ENCODE assay signal across 20 cellular contexts in the genomic region with DNA sequence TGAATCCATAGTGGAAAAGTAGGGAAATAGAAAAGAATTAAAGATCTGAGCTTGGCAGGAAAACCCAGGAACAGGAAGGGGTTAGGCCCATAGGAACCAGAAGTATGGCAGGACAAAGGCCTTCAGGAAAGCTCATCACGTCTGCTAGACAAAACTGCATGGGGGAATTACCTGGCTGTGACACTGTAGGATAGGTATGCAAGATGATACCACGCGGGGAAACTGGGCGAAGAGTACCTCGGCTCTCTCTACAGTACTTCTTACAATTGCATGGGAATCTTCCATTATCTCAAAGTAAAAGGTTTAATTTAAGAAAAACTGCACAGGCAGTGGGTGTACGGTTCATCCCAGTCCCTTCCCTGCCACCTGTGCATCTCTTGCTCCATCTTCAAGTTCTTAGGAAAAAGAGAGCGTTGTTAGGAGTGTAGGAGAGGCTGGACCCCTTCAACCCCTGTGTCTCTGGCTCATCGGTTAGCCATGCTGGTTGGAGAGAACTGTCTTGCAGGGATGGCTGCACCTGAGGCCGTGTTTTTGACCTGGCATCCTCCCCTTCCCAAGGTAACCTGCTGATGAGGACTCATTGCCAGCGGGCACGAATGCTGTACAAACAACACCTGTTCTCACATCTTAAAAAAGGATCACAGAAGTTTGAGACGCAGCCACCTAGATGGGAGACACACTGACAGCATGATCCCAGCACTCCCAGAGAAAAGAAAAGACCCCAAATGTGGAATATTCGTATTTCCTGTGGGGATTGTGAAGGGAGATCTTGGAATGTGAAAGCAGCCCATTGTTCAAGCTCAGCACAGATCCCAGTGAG.
DNase-seq lines count a peak whose midpoint lies in the region; ATAC-seq, FAIRE-seq and TF ChIP-seq lines count a peak whose summit lies in the region.
"Had no signal": no experiment of that assay in that cellular context is flagged by ENCODE, and none has a peak within 500 bp of the region (broad histone marks: within the 10 kb centered on the region; RNA-seq: fewer than 3 reads in every experiment).

No MANE protein-coding gene starts in this region.

- H3K27ac Mint-ChIP-seq in activated naive CD4-positive, alpha-beta T cell treated with anti-CD3 and anti-CD28 coated beads, Interleukin-2, amount 50 U/mL, for 24 hours = peak overlapping the region; percentile 43
- peak overlapping the region; percentile 63 for H3K27ac Mint-ChIP-seq in WTC11
- H3K27ac Mint-ChIP-seq in activated naive CD8-positive, alpha-beta T cell treated with anti-CD3 and anti-CD28 coated beads for 36 hours = no peak overlapping the region
- H3K27ac Mint-ChIP-seq: HFFc6 had no signal

- DNase-seq in activated naive CD4-positive, alpha-beta T cell (lab: John Stamatoyannopoulos, UW) = no peak
- DNase-seq in WTC11 (ENCODE audit: low spot score) (no peak), iPS-NIHi11 (ENCODE audit: low spot score) (peak; percentile 43), gastrocnemius medialis (no peak), GM12892 (ENCODE audit: insufficient read length) (no peak), GM19240 (ENCODE audit: insufficient read length, low spot score) (no peak)
- DNase-seq in activated naive CD8-positive, alpha-beta T cell treated with anti-CD3 and anti-CD28 coated beads for 36 hours = no peak
- DNase-seq: Caco-2, DMS53, HFFc6, KG1, MM.1S, NCI-H187 treated with DMSO at 0.1 percent for 48 hours, NCI-H2171, NCI-H446 treated with DMSO at 0.1 percent for 48 hours, RPMI8226 had no signal

- ATAC-seq in WTC11 (peak; percentile 68), gastrocnemius medialis (no peak)
- ATAC-seq: GM12878 had no signal

- H3K27ac ChIP-seq in gastrocnemius medialis = peak overlapping the region; percentile 31 to 61 (median 46)
- H3K27ac ChIP-seq: GM23248 had no signal

- H3K9me3 Mint-ChIP-seq in activated naive CD4-positive, alpha-beta T cell treated with anti-CD3 and anti-CD28 coated beads, Interleukin-2, amount 50 U/mL, for 24 hours = no peaks in the 10 kb centered on the region
- 0 out of 2 replicates have a peak, but pooled peaks cover under 1% of the 10 kb centered on the region for H3K9me3 Mint-ChIP-seq in WTC11
- H3K9me3 Mint-ChIP-seq in activated naive CD8-positive, alpha-beta T cell treated with anti-CD3 and anti-CD28 coated beads for 36 hours = no peaks in the 10 kb centered on the region
- H3K9me3 Mint-ChIP-seq: HFFc6 had no signal

- H3K36me3 ChIP-seq in gastrocnemius medialis = no peaks in the 10 kb centered on the region

- no peak overlapping the region for H3K4me3 ChIP-seq in gastrocnemius medialis
- H3K4me3 ChIP-seq: GM12878, GM23248 had no signal

- no peak for TF ChIP-seq POLR2A in gastrocnemius medialis (IDR thresholded peaks at IDR 0.05)
- no peak for TF ChIP-seq POLR2A in GM12892 (IDR thresholded peaks at IDR 0.05; ENCODE audit: low read depth, low read length)

- peaks cover 37% of the 10 kb centered on the region for H3K4me1 Mint-ChIP-seq in activated naive CD4-positive, alpha-beta T cell treated with anti-CD3 and anti-CD28 coated beads, Interleukin-2, amount 50 U/mL, for 24 hours
- H3K4me1 Mint-ChIP-seq in WTC11 = peaks cover 31% of the 10 kb centered on the region
- H3K4me1 Mint-ChIP-seq in activated naive CD8-positive, alpha-beta T cell treated with anti-CD3 and anti-CD28 coated beads for 36 hours = peaks cover 25% of the 10 kb centered on the region

- H3K4me1 ChIP-seq in gastrocnemius medialis = no peaks in the 10 kb centered on the region

- no peak for FAIRE-seq in GM12892 (lab: Jason Lieb, UNC)
- FAIRE-seq: A204.1, GM12878 had no signal

- CTCF ChIA-PET in WTC11 (lab: Charles Lee) = no interaction called here

- H3K4me3 Mint-ChIP-seq in activated naive CD4-positive, alpha-beta T cell treated with anti-CD3 and anti-CD28 coated beads, Interleukin-2, amount 50 U/mL, for 24 hours = no peak overlapping the region
- H3K4me3 Mint-ChIP-seq in WTC11 = no peak overlapping the region
- H3K4me3 Mint-ChIP-seq in activated naive CD8-positive, alpha-beta T cell treated with anti-CD3 and anti-CD28 coated beads for 36 hours = no peak overlapping the region
- H3K4me3 Mint-ChIP-seq: HFFc6 had no signal

- TF ChIP-seq CTCF in WTC11 (IDR thresholded peaks at IDR 0.05) = no peak
- TF ChIP-seq CTCF in gastrocnemius medialis (IDR thresholded peaks at IDR 0.05 in 4 of 5, conservative IDR thresholded peaks at IDR 0.05 in 1 of 5) = no peak

- no peaks in the 10 kb centered on the region for H3K27me3 ChIP-seq in gastrocnemius medialis

- H3K36me3 Mint-ChIP-seq in activated naive CD4-positive, alpha-beta T cell treated with anti-CD3 and anti-CD28 coated beads, Interleukin-2, amount 50 U/mL, for 24 hours = no peaks in the 10 kb centered on the region
- no peaks in the 10 kb centered on the region for H3K36me3 Mint-ChIP-seq in WTC11
- H3K36me3 Mint-ChIP-seq in activated naive CD8-positive, alpha-beta T cell treated with anti-CD3 and anti-CD28 coated beads for 36 hours = peaks cover 4% of the 10 kb centered on the region

- intact Hi-C loops in gastrocnemius medialis (cut with DNase I; ENCODE audit: low total_unique reads) = no loop called here

- in situ Hi-C loops in gastrocnemius medialis (cut with MboI; ENCODE audit: low sequenced_read_pairs in 4 of 4) = no loop called here

- no peaks in the 10 kb centered on the region for H3K27me3 Mint-ChIP-seq in activated naive CD4-positive, alpha-beta T cell treated with anti-CD3 and anti-CD28 coated beads, Interleukin-2, amount 50 U/mL, for 24 hours
- H3K27me3 Mint-ChIP-seq in WTC11 (ENCODE audit: low read depth) = peaks cover 8% of the 10 kb centered on the region
- no peaks in the 10 kb centered on the region for H3K27me3 Mint-ChIP-seq in activated naive CD8-positive, alpha-beta T cell treated with anti-CD3 and anti-CD28 coated beads for 36 hours

- H3K9me3 ChIP-seq in gastrocnemius medialis = no peaks in the 10 kb centered on the region
- H3K9me3 ChIP-seq: Caco-2 had no signal

- POLR2A ChIA-PET in WTC11 (lab: Charles Lee) = no interaction called here

TF ChIP-seq in WTC11, 78 proteins besides CTCF, POLR2A, EP300 and RAD21:
- TF ChIP-seq SP1 (CRISPR knock-in tag; conservative IDR thresholded peaks at IDR 0.05) (0 out of 2 replicates have a peak, but pooled peaks have one; percentile 23), EMX1 (CRISPR knock-in tag; IDR thresholded peaks at IDR 0.05) (no peak), SMAD4 (CRISPR knock-in tag; IDR thresholded peaks at IDR 0.05) (no peak), TEAD1 (CRISPR knock-in tag; IDR thresholded peaks at IDR 0.05) (0 out of 2 replicates have a peak, but pooled peaks have one; percentile 56), MAX (CRISPR knock-in tag; IDR thresholded peaks at IDR 0.05) (0 out of 2 replicates have a peak, but pooled peaks have one; percentile 18)
TF ChIP-seq in WTC11: peak in this region for 3.
